In genomic region chr14:34161351-34162169, GRCh38 we compare ENCODE assay signal across 10 cellular contexts.
"Had no signal": no experiment of that assay in that cellular context is flagged by ENCODE, and none has a peak within 500 bp of the region (broad histone marks: within the 10 kb centered on the region; RNA-seq: fewer than 3 reads in every experiment).

No MANE protein-coding gene starts in this region.

- H3K4me1 ChIP-seq: stomach, vagina had no signal

- H3K27ac ChIP-seq: coronary artery, ovary, stomach, vagina had no signal

- H3K9me3 ChIP-seq: stomach, vagina had no signal

- H3K36me3 ChIP-seq: ovary, stomach, vagina had no signal

- H3K4me3 ChIP-seq: coronary artery, ovary, stomach, vagina had no signal

- DNase-seq: activated effector memory CD4-positive, alpha-beta T cell treated with anti-CD3 and anti-CD28 coated beads, Interleukin-2, amount 50 U/mL, for 16 hours; activated T-cell treated with anti-CD3 and anti-CD28 coated beads, Interleukin-2, amount 50 U/mL, for 1 hour; caudate nucleus; effector CD4-positive, alpha-beta T cell; ovary; stimulated activated CD4-positive, alpha-beta T cell treated with anti-CD3 and anti-CD28 coated beads, Interleukin-2, amount 100 ng/mL, for 48 hours; stomach had no signal

- FAIRE-seq: endothelial cell of umbilical vein had no signal

- H3K27me3 ChIP-seq: ovary, stomach, vagina had no signal
